In genomic region chr6:106102034-106102433, GRCh38 we compare ENCODE assay signal across 9 cellular contexts. TPM values are rescaled to one million over a fixed set of nuclear protein-coding genes. Genes with fewer than 3 reads are reported as not detected.
A peak's percentile ranks its signal among the peaks of the same experiment; 100 is the strongest.
DNase-seq lines count a peak whose midpoint lies in the region; ATAC-seq and TF ChIP-seq lines count a peak whose summit lies in the region.
"Had no signal": no experiment of that assay in that cellular context is flagged by ENCODE, and none has a peak within 500 bp of the region (broad histone marks: within the 10 kb centered on the region; RNA-seq: fewer than 3 reads in every experiment).

No MANE protein-coding gene starts in this region.

- H4K91ac ChIP-seq in mesenchymal stem cell (ENCODE audit: low read length): no peak overlapping the region

- no peak overlapping the region for H4K8ac ChIP-seq in mesenchymal stem cell (ENCODE audit: low read length)

- no peak overlapping the region for H2AFZ ChIP-seq in mesenchymal stem cell (ENCODE audit: low read depth, low read length)

- no peak overlapping the region for H2AK5ac ChIP-seq in mesenchymal stem cell (ENCODE audit: low read length, severe bottlenecking)

- H2BK5ac ChIP-seq in mesenchymal stem cell (ENCODE audit: low read depth, low read length, poor library complexity, severe bottlenecking): no peak overlapping the region

- no peak overlapping the region for H3K4me2 ChIP-seq in mesenchymal stem cell (ENCODE audit: low read length, poor library complexity, severe bottlenecking)

- H3K4me1 ChIP-seq in mononuclear cell (ENCODE audit: insufficient read depth, low read length) (peaks cover 43% of the 10 kb centered on the region), mesenchymal stem cell (ENCODE audit: control insufficient read depth, insufficient read depth, low read depth, low read length) (peaks cover 9% of the 10 kb centered on the region)

- no peak overlapping the region for H2BK12ac ChIP-seq in mesenchymal stem cell (ENCODE audit: low read length in 2 of 2)

- no peak overlapping the region for H3K9ac ChIP-seq in mesenchymal stem cell (ENCODE audit: low read length)

- in situ Hi-C loops in GM13977 (cut with MboI; ENCODE audit: low pct_unique_long_range_greater_than_20kb, low sequenced_read_pairs, unreplicated experiment): no loop called here

- 93% methylated on average over 5 of the region's 5 CpGs for WGBS in mesenchymal stem cell

- H3K27ac ChIP-seq in mesenchymal stem cell (ENCODE audit: low read length, poor library complexity, severe bottlenecking): no peak overlapping the region

- peak; percentile 52 for ATAC-seq in GM21528 (IDR thresholded peaks at IDR 0.05; ENCODE audit: low FRiP score, unreplicated experiment)
- peak; percentile 73 for ATAC-seq in HG03575 (IDR thresholded peaks at IDR 0.05; ENCODE audit: extremely low read depth, insufficient number of reproducible peaks, low FRiP score, unreplicated experiment)

- H3K9me3 ChIP-seq in mononuclear cell (ENCODE audit: low read depth, low read length) (no peaks in the 10 kb centered on the region), mesenchymal stem cell (ENCODE audit: control insufficient read depth, low read length) (no peaks in the 10 kb centered on the region)

- H3K27me3 ChIP-seq in mononuclear cell (ENCODE audit: insufficient read depth, low read length) (no peaks in the 10 kb centered on the region), mesenchymal stem cell (ENCODE audit: control insufficient read depth in 1 of 2, insufficient read depth in 1 of 2, low read length in 2 of 2) (no peaks in the 10 kb centered on the region)

- no peak overlapping the region for H3K4ac ChIP-seq in mesenchymal stem cell (ENCODE audit: low read depth in 1 of 2, low read length in 2 of 2)

- no peak overlapping the region for H2BK120ac ChIP-seq in mesenchymal stem cell (ENCODE audit: low read depth, low read length)

- DNase-seq in GM13977 (ENCODE audit: low spot score) (peak; percentile 79), mesenchymal stem cell (no peak), NCI-H82 treated with DMSO at 0.1 percent for 48 hours (lab: John Stamatoyannopoulos, UW; ENCODE audit: unreplicated experiment) (no peak), NCI-H345 treated with DMSO at 0.1 percent for 48 hours (lab: John Stamatoyannopoulos, UW; ENCODE audit: unreplicated experiment) (no peak)
- no peak for DNase-seq in central memory CD4-positive, alpha-beta T cell

- peaks cover 20 to 49% of the 10 kb centered on the region in 2 experiments for H3K36me3 ChIP-seq in mesenchymal stem cell (ENCODE audit: control insufficient read depth in 1 of 2, insufficient read depth in 2 of 2, low read depth in 1 of 2, low read length in 2 of 2)

- no peaks in the 10 kb centered on the region for H3K79me1 ChIP-seq in mesenchymal stem cell (replicated peaks; ENCODE audit: low read length, poor library complexity, severe bottlenecking)

- no peak overlapping the region for H3K23ac ChIP-seq in mesenchymal stem cell (ENCODE audit: low read length in 2 of 2)

- no peak for TF ChIP-seq CTCF in GM13977 (IDR thresholded peaks at IDR 0.05; ENCODE audit: extremely low read depth, insufficient read depth, missing control alignments)

- H3K18ac ChIP-seq in mesenchymal stem cell (ENCODE audit: low read depth in 1 of 2, low read length in 2 of 2): no peak overlapping the region

- H3K14ac ChIP-seq in mesenchymal stem cell (ENCODE audit: low read length in 2 of 2): no peak overlapping the region

- no peak overlapping the region for H2BK15ac ChIP-seq in mesenchymal stem cell (ENCODE audit: low read depth, poor library complexity, severe bottlenecking)

- peak overlapping the region; percentile 45 for H3K4me3 ChIP-seq in mononuclear cell (ENCODE audit: low read length)
- no peak overlapping the region for H3K4me3 ChIP-seq in mesenchymal stem cell (ENCODE audit: insufficient read depth in 1 of 2, low read depth in 1 of 2, low read length in 2 of 2)

RNA-seq across cellular contexts. Expression of gene PRDM1, which starts 15.9 kb away (rescaled TPM):
- 87.0 TPM for total RNA-seq in mononuclear cell
- polyA plus RNA-seq in mesenchymal stem cell (2013, experiment 1 of 2): 7.5 TPM
- 7.3 TPM for polyA plus RNA-seq in mesenchymal stem cell (2013, experiment 2 of 2)
- total RNA-seq: G401 had no signal
